15 cellular contexts compared by ENCODE assay signal in genomic region chr2:236286866-236287545, GRCh38. TPM values are rescaled to one million over a fixed set of nuclear protein-coding genes. Genes with fewer than 3 reads are reported as not detected.
DNase-seq lines count a peak whose midpoint lies in the region; ATAC-seq, FAIRE-seq and TF ChIP-seq lines count a peak whose summit lies in the region.
"Had no signal": no experiment of that assay in that cellular context is flagged by ENCODE, and none has a peak within 500 bp of the region (broad histone marks: within the 10 kb centered on the region; RNA-seq: fewer than 3 reads in every experiment).

No MANE protein-coding gene starts in this region.

- no peak overlapping the region for H2AFZ ChIP-seq in smooth muscle cell (ENCODE audit: low read depth)

- H4K20me1 ChIP-seq in smooth muscle cell (ENCODE audit: low read depth) = no peaks in the 10 kb centered on the region

- no peaks in the 10 kb centered on the region for H3F3A ChIP-seq in smooth muscle cell (ENCODE audit: low read depth)

- POLR2A ChIA-PET in activated CD4-positive, alpha-beta memory T cell treated with anti-CD3 and anti-CD28 coated beads, Interleukin-2, amount 10 ng/mL, durations not matched to agents 7 days and 5 days (lab: Charles Lee) = no interaction called here

- CTCF ChIA-PET in activated CD4-positive, alpha-beta memory T cell treated with anti-CD3 and anti-CD28 coated beads, Interleukin-2, amount 10 ng/mL, durations not matched to agents 7 days and 5 days (lab: Charles Lee) = no interaction called here

- H3K4me1 ChIP-seq in smooth muscle cell (ENCODE audit: low read depth) = no peaks in the 10 kb centered on the region
- H3K4me1 ChIP-seq: left ventricle myocardium inferior had no signal

- peak; percentile 28 for DNase-seq in H4 (ENCODE audit: low spot score)
- DNase-seq in RCC 7860 (ENCODE audit: low spot score) = peak; percentile 93
- peak; percentile 56 for DNase-seq in epithelial cell of esophagus (ENCODE audit: low read depth)
- peak; percentile 54 for DNase-seq in renal cortical epithelial cell (ENCODE audit: low read depth)
- no peak for DNase-seq in activated CD4-positive, alpha-beta memory T cell treated with anti-CD3 and anti-CD28 coated beads, Interleukin-2, amount 10 ng/mL, durations not matched to agents 7 days and 5 days
- no peak for DNase-seq in smooth muscle cell (lab: John Stamatoyannopoulos, UW; ENCODE audit: unreplicated experiment)
- DNase-seq: activated CD4-positive, alpha-beta T cell treated with anti-CD3 and anti-CD28 coated beads, Interleukin-2, amount 50 U/mL, for 1 hour; left ventricle myocardium inferior; NCI-H1417 treated with DMSO at 0.1 percent for 48 hours; NCI-H510A treated with DMSO at 0.1 percent for 48 hours had no signal

- H3K27ac ChIP-seq in smooth muscle cell (ENCODE audit: low read depth) = no peak overlapping the region
- H3K27ac ChIP-seq: left ventricle myocardium inferior had no signal

- no peaks in the 10 kb centered on the region for H3K9me3 Mint-ChIP-seq in activated CD4-positive, alpha-beta memory T cell treated with anti-CD3 and anti-CD28 coated beads, Interleukin-2, amount 10 ng/mL, durations not matched to agents 7 days and 5 days

- H3K4me1 Mint-ChIP-seq in activated CD4-positive, alpha-beta memory T cell treated with anti-CD3 and anti-CD28 coated beads, Interleukin-2, amount 10 ng/mL, durations not matched to agents 7 days and 5 days = no peaks in the 10 kb centered on the region
- H3K4me1 Mint-ChIP-seq: brain had no signal

- peak; percentile 93 for FAIRE-seq in RCC 7860 (lab: Jason Lieb, UNC)

- H3K27me3 Mint-ChIP-seq in activated CD4-positive, alpha-beta memory T cell treated with anti-CD3 and anti-CD28 coated beads, Interleukin-2, amount 10 ng/mL, durations not matched to agents 7 days and 5 days = peaks cover 18% of the 10 kb centered on the region

- no peak overlapping the region for H3K27ac Mint-ChIP-seq in activated CD4-positive, alpha-beta memory T cell treated with anti-CD3 and anti-CD28 coated beads, Interleukin-2, amount 10 ng/mL, durations not matched to agents 7 days and 5 days
- H3K27ac Mint-ChIP-seq: brain had no signal

- no peak overlapping the region for H3K4me2 ChIP-seq in smooth muscle cell

- no peaks in the 10 kb centered on the region for H3K79me2 ChIP-seq in smooth muscle cell (ENCODE audit: low read depth)

- H3K9ac ChIP-seq in smooth muscle cell (ENCODE audit: low read depth) = no peak overlapping the region

- H3K9me3 ChIP-seq in smooth muscle cell (replicated peaks; ENCODE audit: low read depth) = no peaks in the 10 kb centered on the region

- H3K4me3 Mint-ChIP-seq in activated CD4-positive, alpha-beta memory T cell treated with anti-CD3 and anti-CD28 coated beads, Interleukin-2, amount 10 ng/mL, durations not matched to agents 7 days and 5 days = no peak overlapping the region
- H3K4me3 Mint-ChIP-seq: brain had no signal

- no peak for ATAC-seq in GM18861 (IDR thresholded peaks at IDR 0.05; ENCODE audit: unreplicated experiment)
- ATAC-seq: Panc1 had no signal

- H3K4me3 ChIP-seq in epithelial cell of esophagus (ENCODE audit: low read length) = no peak overlapping the region
- H3K4me3 ChIP-seq in smooth muscle cell = no peak overlapping the region
- H3K4me3 ChIP-seq: left ventricle myocardium inferior had no signal

- H3K36me3 Mint-ChIP-seq in activated CD4-positive, alpha-beta memory T cell treated with anti-CD3 and anti-CD28 coated beads, Interleukin-2, amount 10 ng/mL, durations not matched to agents 7 days and 5 days (ENCODE audit: low read depth) = no peaks in the 10 kb centered on the region
- H3K36me3 Mint-ChIP-seq: brain had no signal

- TF ChIP-seq CTCF in epithelial cell of esophagus (IDR thresholded peaks at IDR 0.05; ENCODE audit: insufficient read depth, low read depth, low read length, missing control alignments) = no peak
- TF ChIP-seq CTCF in smooth muscle cell (IDR thresholded peaks at IDR 0.05; ENCODE audit: borderline replicate concordance, insufficient read depth, poor library complexity, severe bottlenecking) = no peak

- H3K27me3 ChIP-seq in smooth muscle cell (ENCODE audit: low read depth) = peaks cover 21% of the 10 kb centered on the region

- H3K36me3 ChIP-seq in smooth muscle cell (ENCODE audit: low read depth) = no peaks in the 10 kb centered on the region
- H3K36me3 ChIP-seq: left ventricle myocardium inferior had no signal

- 37% methylated on average over 7 of the region's 7 CpGs for WGBS in smooth muscle cell (ENCODE audit: low lambda C conversion rate)

RNA-seq across cellular contexts. Expression of gene ASB18, which starts 22.8 kb away (rescaled TPM):
- not detected in 2 replicates for total RNA-seq in H4 (2014; rRNA removed; shearing (Covaris generic))
- total RNA-seq in renal cortical epithelial cell (not detected in 2 replicates), smooth muscle cell (not detected in 2 replicates)
- not detected for total RNA-seq in activated CD4-positive, alpha-beta memory T cell treated with anti-CD3 and anti-CD28 coated beads, Interleukin-2, amount 10 ng/mL, durations not matched to agents 7 days and 5 days
- 0.05 TPM in 1 of 2 replicates, not detected in the other for polyA plus RNA-seq in smooth muscle cell
- total RNA-seq: T-helper 2 cell treated with Interferon-gamma antibody and Interleukin-4, amounts not matched to agents 100 ng/mL and 5 ng/mL, for 36 hours had no signal
- polyA plus RNA-seq: neural cell had no signal

Comparison
In these comparisons a context has a peak if more than half of its experiments do, and no peak if none do; other contexts are left out.
1. DNase-seq: peak in H4 (single experiment), RCC 7860 (single experiment), epithelial cell of esophagus (single experiment) and renal cortical epithelial cell (single experiment); none in activated CD4-positive, alpha-beta memory T cell treated with anti-CD3 and anti-CD28 coated beads, Interleukin-2, amount 10 ng/mL, durations not matched to agents 7 days and 5 days (single experiment) and smooth muscle cell (single experiment).